In genomic region chr17:75849724-75850123, GRCh38 we compare ENCODE assay signal across 20 cellular contexts. TPM values are rescaled to one million over a fixed set of nuclear protein-coding genes. Genes with fewer than 3 reads are reported as not detected.
A peak's percentile ranks its signal among the peaks of the same experiment; 100 is the strongest.
DNase-seq lines count a peak whose midpoint lies in the region; ATAC-seq and TF ChIP-seq lines count a peak whose summit lies in the region.
"Had no signal": no experiment of that assay in that cellular context is flagged by ENCODE, and none has a peak within 500 bp of the region (broad histone marks: within the 10 kb centered on the region; RNA-seq: fewer than 3 reads in every experiment).

No MANE protein-coding gene starts in this region.

- intact Hi-C loops in heart left ventricle (cut with DNase I): loop anchor here in 5 of 10 donors (2.0 to 10.0 kb wide), 3 partner anchors 45 to 72 kb away; partner anchors contain the start of gene TRIM65 (in 1 of the 5)
- intact Hi-C loops in Right ventricle myocardium superior (cut with DNase I): no loop called here
- intact Hi-C loops in vagina (cut with DNase I): loop anchor here (5.0 kb wide), 2 partner anchors 43 to 72 kb away; a partner anchor contains a TSS

- no peak for TF ChIP-seq POLR2A in heart left ventricle (IDR thresholded peaks at IDR 0.05)
- no peak for TF ChIP-seq POLR2A in gastroesophageal sphincter (IDR thresholded peaks at IDR 0.05)
- no peak for TF ChIP-seq POLR2A in vagina (IDR thresholded peaks at IDR 0.05)

- H3K4me3 ChIP-seq in heart left ventricle (no peak overlapping the region), gastroesophageal sphincter (no peak overlapping the region), neuronal stem cell (ENCODE audit: low read length in 2 of 2) (no peak overlapping the region), vagina (no peak overlapping the region)
- H3K4me3 ChIP-seq: A549, thyroid gland had no signal

- H3K18ac ChIP-seq in neuronal stem cell (ENCODE audit: low read length): no peak overlapping the region

- DNase-seq in heart left ventricle: no peak
- DNase-seq in Right ventricle myocardium superior: no peak
- DNase-seq in neuronal stem cell (ENCODE audit: low spot score): no peak
- no peak for DNase-seq in activated gamma-delta T cell treated with Interleukin-2 at 50 U/mL for 16 hours
- DNase-seq in vagina (ENCODE audit: extremely low spot score in 2 of 2): no peak
- DNase-seq in stimulated activated CD4-positive, alpha-beta T cell treated with anti-CD3 and anti-CD28 coated beads, Interleukin-2, amount 100 ng/mL, for 24 hours: no peak
- DNase-seq: activated CD4-positive, alpha-beta T cell treated with anti-CD3 and anti-CD28 coated beads for 4 hours; activated CD8-positive, alpha-beta memory T cell treated with anti-CD3 and anti-CD28 coated beads, Interleukin-2, amount 50 U/mL, for 48 hours; activated naive CD4-positive, alpha-beta T cell treated with Interleukin-2 at 50 U/mL for 16 hours; DMS 273 treated with DMSO at 0.1 percent for 48 hours; glutamatergic neuron; NCI-H187 treated with DMSO at 0.1 percent for 48 hours; NCI-H524 treated with DMSO at 0.1 percent for 48 hours; stimulated activated CD4-positive, alpha-beta T cell treated with anti-CD3 and anti-CD28 coated beads, Interleukin-4, amount 100 ng/mL, for 1 hour; T1000; thyroid gland had no signal

- H3K4me2 ChIP-seq in neuronal stem cell (ENCODE audit: insufficient read depth, low read length, poor library complexity, severe bottlenecking): no peak overlapping the region
- H3K4me2 ChIP-seq: A549 had no signal

- H2BK12ac ChIP-seq in neuronal stem cell (ENCODE audit: low read length): no peak overlapping the region

- peak overlapping the region in 11 of 12 donors; percentile 74 to 99 (median 86) for H3K27ac ChIP-seq in heart left ventricle
- H3K27ac ChIP-seq in gastroesophageal sphincter: peak overlapping the region in 3 of 4 donors; percentile 75 to 77 (median 75)
- no peak overlapping the region for H3K27ac ChIP-seq in neuronal stem cell (replicated peaks; ENCODE audit: low read length)
- no peak overlapping the region for H3K27ac ChIP-seq in vagina
- H3K27ac ChIP-seq: A549 had no signal

- H2BK5ac ChIP-seq in neuronal stem cell (ENCODE audit: low read length): no peak overlapping the region

- no peaks in the 10 kb centered on the region for H3K9me3 ChIP-seq in heart left ventricle
- no peaks in the 10 kb centered on the region for H3K9me3 ChIP-seq in gastroesophageal sphincter
- no peaks in the 10 kb centered on the region for H3K9me3 ChIP-seq in neuronal stem cell (replicated peaks in 1 of 2; ENCODE audit: control insufficient read depth in 2 of 2, insufficient read depth in 1 of 2, low read depth in 1 of 2, low read length in 2 of 2)
- H3K9me3 ChIP-seq in vagina: no peaks in the 10 kb centered on the region
- H3K9me3 ChIP-seq: A549, thyroid gland had no signal

- H2AFZ ChIP-seq in neuronal stem cell (ENCODE audit: low read length): no peak overlapping the region

- no peak overlapping the region for H4K91ac ChIP-seq in neuronal stem cell (ENCODE audit: low read depth, low read length, poor library complexity)

- no peak for ATAC-seq in heart left ventricle
- ATAC-seq in Right ventricle myocardium superior (ENCODE audit: poor library complexity): no peak
- no peak for ATAC-seq in gastroesophageal sphincter
- no peak for ATAC-seq in HG02642 (IDR thresholded peaks at IDR 0.05; ENCODE audit: poor library complexity, unreplicated experiment)
- ATAC-seq: A549, esophagus mucosa had no signal

- no peak overlapping the region for H2BK15ac ChIP-seq in neuronal stem cell (ENCODE audit: low read length)

- no peak overlapping the region for H3K14ac ChIP-seq in neuronal stem cell (ENCODE audit: low read length)

- WGBS in heart left ventricle, 4 donors: 58 to 68% (median 65%) methylated on average over 9 of the region's 9 CpGs
- WGBS in gastroesophageal sphincter (ENCODE audit: low coverage in 1 of 2), 2 donors: 72 to 84% methylated on average over 3 to 6 of the region's 9 CpGs
- WGBS in neuronal stem cell (ENCODE audit: extremely low coverage in 2 of 2, insufficient read length in 2 of 2, insufficient replicate concordance in 1 of 2), 2 donors: no CpG with 5 or more reads among the region's 9 CpGs

- no peak overlapping the region for H3K4ac ChIP-seq in neuronal stem cell (ENCODE audit: low read length)

- no peak overlapping the region for H3K9ac ChIP-seq in neuronal stem cell (ENCODE audit: low read depth, low read length, poor library complexity)

- peak overlapping the region; percentile 39 for H3K23ac ChIP-seq in neuronal stem cell (ENCODE audit: low read depth, low read length, poor library complexity)

- H3K79me1 ChIP-seq in neuronal stem cell (ENCODE audit: low read depth, low read length): no peaks in the 10 kb centered on the region

- TF ChIP-seq EP300 in gastroesophageal sphincter (IDR thresholded peaks at IDR 0.05): no peak

- no peak for TF ChIP-seq CTCF in heart left ventricle (IDR thresholded peaks at IDR 0.05)
- TF ChIP-seq CTCF in gastroesophageal sphincter (IDR thresholded peaks at IDR 0.05): no peak
- no peak for TF ChIP-seq CTCF in vagina (IDR thresholded peaks at IDR 0.05)

- H2AK5ac ChIP-seq in neuronal stem cell (ENCODE audit: low read depth, low read length): no peak overlapping the region

- no peak overlapping the region for H4K8ac ChIP-seq in neuronal stem cell (ENCODE audit: low read depth, low read length)

- H3K27me3 ChIP-seq in heart left ventricle (no peaks in the 10 kb centered on the region), gastroesophageal sphincter (no peaks in the 10 kb centered on the region), neuronal stem cell (ENCODE audit: control insufficient read depth in 3 of 3, insufficient read depth in 3 of 3, low read depth in 1 of 3, low read length in 3 of 3) (no peaks in the 10 kb centered on the region), vagina (no peaks in the 10 kb centered on the region)
- H3K27me3 ChIP-seq: thyroid gland had no signal

- H3K4me1 ChIP-seq in heart left ventricle: peaks cover 32 to 100% (median 90%) of the 10 kb centered on the region in 12 donors
- H3K4me1 ChIP-seq in gastroesophageal sphincter: peaks cover 0 to 97% (median 31%) of the 10 kb centered on the region in 3 donors
- peaks cover 10% of the 10 kb centered on the region in 2 donors for H3K4me1 ChIP-seq in neuronal stem cell (ENCODE audit: control insufficient read depth in 2 of 2, insufficient read depth in 1 of 2, low read depth in 1 of 2, low read length in 2 of 2)
- H3K4me1 ChIP-seq in vagina: peaks cover 80% of the 10 kb centered on the region

- H2BK120ac ChIP-seq in neuronal stem cell (ENCODE audit: low read depth, low read length): no peak overlapping the region

- peaks cover 3 to 77% (median 73%) of the 10 kb centered on the region in 9 donors for H3K36me3 ChIP-seq in heart left ventricle
- H3K36me3 ChIP-seq in gastroesophageal sphincter: peaks cover 0 to 83% of the 10 kb centered on the region in 2 donors
- peaks cover 37 to 58% of the 10 kb centered on the region in 2 donors for H3K36me3 ChIP-seq in neuronal stem cell (replicated peaks in 1 of 2; ENCODE audit: control insufficient read depth in 2 of 2, insufficient read depth in 2 of 2, low read length in 2 of 2)
- peaks cover 8 to 60% of the 10 kb centered on the region in 2 donors for H3K36me3 ChIP-seq in vagina

RNA-seq across cellular contexts. Expression of gene WBP2, which starts 5.4 kb away (rescaled TPM):
- total RNA-seq in heart left ventricle (100 to 1,000 TPM; 134 to 311 (median 158) TPM), Right ventricle myocardium superior (145 TPM), gastroesophageal sphincter (10 to 100 TPM; 50.0 to 83.9 (median 57.6) TPM), vagina (54.3 TPM)
- polyA plus RNA-seq in heart left ventricle: 100 to 1,000 TPM; 128 to 217 TPM
- 80.4 TPM for polyA plus RNA-seq in neuronal stem cell (2013, experiment 1 of 2)
- polyA plus RNA-seq in neuronal stem cell (2013, experiment 2 of 2): 79.8 TPM

RNA-seq across cellular contexts. Expression of gene UNC13D, which starts 5.5 kb away (rescaled TPM):
- total RNA-seq in heart left ventricle (10 to 100 TPM in 2 of 9 donors, 1 to 10 TPM in 7; 2.1 to 28.5 (median 6.0) TPM), Right ventricle myocardium superior (10.6 TPM), gastroesophageal sphincter (10 to 100 TPM in 1 of 4 donors, 1 to 10 TPM in 3; 2.6 to 10.8 (median 5.6) TPM), vagina (32.7 TPM)
- 1 to 10 TPM; 4.5 to 5.8 TPM for polyA plus RNA-seq in heart left ventricle
- polyA plus RNA-seq in neuronal stem cell (2013, experiment 1 of 2): 1.4 TPM
- 0.90 TPM for polyA plus RNA-seq in neuronal stem cell (2013, experiment 2 of 2)

RNA-seq across cellular contexts. Expression of gene TRIM47, which starts 28.7 kb away (rescaled TPM):
- total RNA-seq in heart left ventricle: 10 to 100 TPM; 20.3 to 53.4 (median 31.8) TPM
- 10 to 100 TPM; 20.1 to 23.3 TPM for polyA plus RNA-seq in heart left ventricle
- 33.4 TPM for total RNA-seq in Right ventricle myocardium superior
- total RNA-seq in gastroesophageal sphincter: 100 to 1,000 TPM in 1 of 4 donors, 10 to 100 TPM in 3; 21.0 to 146 (median 40.8) TPM
- polyA plus RNA-seq in neuronal stem cell (2013, experiment 1 of 2): 1.2 TPM
- polyA plus RNA-seq in neuronal stem cell (2013, experiment 2 of 2): 0.68 TPM
- 63.3 TPM for total RNA-seq in vagina

RNA-seq across cellular contexts. Expression of gene TRIM65, which starts 47.0 kb away (rescaled TPM):
- 10 to 100 TPM in 3 of 9 donors, 1 to 10 TPM in 6; 6.8 to 16.1 (median 9.5) TPM for total RNA-seq in heart left ventricle
- polyA plus RNA-seq in heart left ventricle: 10 to 100 TPM in 1 of 2 donors, 1 to 10 TPM in 1; 7.5 to 10.5 TPM
- total RNA-seq in Right ventricle myocardium superior: 9.1 TPM
- total RNA-seq in gastroesophageal sphincter: 10 to 100 TPM; 18.7 to 34.4 (median 31.2) TPM
- 15.8 TPM for polyA plus RNA-seq in neuronal stem cell (2013, experiment 1 of 2)
- 14.6 TPM for polyA plus RNA-seq in neuronal stem cell (2013, experiment 2 of 2)
- total RNA-seq in vagina: 59.9 TPM

RNA-seq across cellular contexts. Expression of gene MRPL38, which starts 55.0 kb away (rescaled TPM):
- total RNA-seq in heart left ventricle: 100 to 1,000 TPM in 5 of 9 donors, 10 to 100 TPM in 4; 54.8 to 126 (median 106) TPM
- polyA plus RNA-seq in heart left ventricle: 100 to 1,000 TPM in 1 of 2 donors, 10 to 100 TPM in 1; 79.7 to 111 TPM
- total RNA-seq in Right ventricle myocardium superior: 113 TPM
- total RNA-seq in gastroesophageal sphincter: 10 to 100 TPM; 18.4 to 69.6 (median 44.3) TPM
- polyA plus RNA-seq in neuronal stem cell (2013, experiment 1 of 2): 48.0 TPM
- 48.3 TPM for polyA plus RNA-seq in neuronal stem cell (2013, experiment 2 of 2)
- 67.8 TPM for total RNA-seq in vagina

Comparison
In these comparisons a context has a peak if more than half of its experiments do, and no peak if none do; other contexts are left out.
1. H3K27ac ChIP-seq: peak in heart left ventricle (11 of 12) and gastroesophageal sphincter (3 of 4); none in neuronal stem cell (single experiment) and vagina (single experiment).